1 cellular context compared by ENCODE assay signal in the genomic region with DNA sequence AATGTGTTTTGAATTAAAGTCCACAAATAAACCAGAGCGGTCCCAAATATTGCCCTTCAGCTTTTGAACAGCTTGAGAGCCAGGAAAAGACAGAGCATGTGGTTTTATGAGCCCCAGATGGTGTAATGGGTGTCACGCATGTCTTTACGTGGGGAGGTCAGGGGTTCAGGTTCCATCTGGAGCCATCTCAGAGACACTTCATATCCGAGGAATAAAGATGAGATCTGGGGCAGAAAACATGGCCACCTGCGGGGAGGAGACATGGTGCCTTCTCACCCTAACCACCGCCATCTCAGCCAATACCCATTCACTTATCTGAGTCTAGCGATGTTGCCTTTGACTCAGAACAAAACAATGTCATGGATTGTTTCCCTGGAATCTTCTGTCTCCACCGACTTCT.
TF ChIP-seq lines count a peak whose summit lies in the region.

No MANE protein-coding gene starts in this region.

TF ChIP-seq in IMR-90, 13 proteins besides CTCF, POLR2A, EP300 and RAD21:
- TF ChIP-seq MAZ (IDR thresholded peaks at IDR 0.05; ENCODE audit: borderline replicate concordance, low read depth, low read length) (no peak), BHLHE40 (IDR thresholded peaks at IDR 0.05; ENCODE audit: low read depth, low read length) (no peak), MXI1 (IDR thresholded peaks at IDR 0.05; ENCODE audit: borderline replicate concordance, low read depth, low read length) (no peak), RFX5 (IDR thresholded peaks at IDR 0.05; ENCODE audit: low read depth, low read length) (no peak), USF2 (IDR thresholded peaks at IDR 0.05; ENCODE audit: low read depth, low read length) (no peak), NFE2L2 (IDR thresholded peaks at IDR 0.05; ENCODE audit: low read depth, low read length) (no peak), FOS (IDR thresholded peaks at IDR 0.05; ENCODE audit: low read depth, low read length) (no peak), CHD1 (IDR thresholded peaks at IDR 0.05; ENCODE audit: low read depth, low read length) (no peak), MAFK (IDR thresholded peaks at IDR 0.05; ENCODE audit: low read depth, low read length) (no peak), RCOR1 (IDR thresholded peaks at IDR 0.05; ENCODE audit: insufficient replicate concordance, low read length) (no peak), CEBPB (IDR thresholded peaks at IDR 0.05; ENCODE audit: low read depth, low read length) (no peak), SMC3 (IDR thresholded peaks at IDR 0.05; ENCODE audit: low read depth, low read length) (no peak)
- TF ChIP-seq, protein P1, sequence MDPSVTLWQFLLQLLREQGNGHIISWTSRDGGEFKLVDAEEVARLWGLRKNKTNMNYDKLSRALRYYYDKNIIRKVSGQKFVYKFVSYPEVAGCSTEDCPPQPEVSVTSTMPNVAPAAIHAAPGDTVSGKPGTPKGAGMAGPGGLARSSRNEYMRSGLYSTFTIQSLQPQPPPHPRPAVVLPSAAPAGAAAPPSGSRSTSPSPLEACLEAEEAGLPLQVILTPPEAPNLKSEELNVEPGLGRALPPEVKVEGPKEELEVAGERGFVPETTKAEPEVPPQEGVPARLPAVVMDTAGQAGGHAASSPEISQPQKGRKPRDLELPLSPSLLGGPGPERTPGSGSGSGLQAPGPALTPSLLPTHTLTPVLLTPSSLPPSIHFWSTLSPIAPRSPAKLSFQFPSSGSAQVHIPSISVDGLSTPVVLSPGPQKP (IDR thresholded peaks at IDR 0.05; ENCODE audit: borderline replicate concordance, low read depth, low read length): no peak
